27 cellular contexts compared by ENCODE assay signal in genomic region chr10:63930584-63930983, GRCh38.
"Had no signal": no experiment of that assay in that cellular context is flagged by ENCODE, and none has a peak within 500 bp of the region (broad histone marks: within the 10 kb centered on the region; RNA-seq: fewer than 3 reads in every experiment).

No MANE protein-coding gene starts in this region.

- H3K4me3 ChIP-seq: neural progenitor cell, ovary, psoas muscle, right lobe of liver, sigmoid colon, stomach, tibial artery, transverse colon, upper lobe of right lung, vagina had no signal

- DNase-seq: natural killer cell; occipital lobe; posterior cingulate gyrus; psoas muscle; right cardiac atrium; right lobe of liver; small intestine; stimulated activated CD4-positive, alpha-beta T cell treated with anti-CD3 and anti-CD28 coated beads, Interleukin-15, amount 100 ng/mL, for 24 hours; stimulated activated CD4-positive, alpha-beta T cell treated with anti-CD3 and anti-CD28 coated beads, Interleukin-2, amount 100 ng/mL, for 24 hours; stimulated activated CD4-positive, alpha-beta T cell treated with anti-CD3 and anti-CD28 coated beads, Interleukin-2, amount 100 ng/mL, for 48 hours; stimulated activated CD4-positive, alpha-beta T cell treated with anti-CD3 and anti-CD28 coated beads, Interleukin-4, amount 100 ng/mL, for 24 hours; stimulated activated naive B cell treated with anti-CD40 and anti-IgM and Interleukin-4, amounts not matched to agents 10 μg/mL and 1 μg/mL and 100 μg/mL, for 72 hours; stimulated activated naive CD4-positive, alpha-beta T cell treated with Interleukin-2 at 50 U/mL for 16 hours; stomach; tibial artery; transverse colon; upper lobe of right lung had no signal

- H3K9me3 ChIP-seq: ovary, psoas muscle, right lobe of liver, sigmoid colon, stomach, tibial artery, transverse colon, upper lobe of right lung, vagina had no signal

- H3K36me3 Mint-ChIP-seq: natural killer cell; neural progenitor cell; stimulated activated effector memory CD8-positive, alpha-beta T cell treated with anti-CD3 and anti-CD28 coated beads, Interleukin-12 subunit alpha, Interleukin-12 subunit beta, amount 100 ng/mL, for 72 hours; stimulated activated naive B cell treated with anti-CD40 and anti-IgM and Interleukin-4, amounts not matched to agents 10 μg/mL and 1 μg/mL and 100 μg/mL, for 72 hours; type B pancreatic cell had no signal

- H3K36me3 ChIP-seq: neural progenitor cell, ovary, right lobe of liver, sigmoid colon, stomach, tibial artery, transverse colon, upper lobe of right lung, vagina had no signal

- H3K4me1 Mint-ChIP-seq: natural killer cell; nephron; stimulated activated effector memory CD8-positive, alpha-beta T cell treated with anti-CD3 and anti-CD28 coated beads, Interleukin-12 subunit alpha, Interleukin-12 subunit beta, amount 100 ng/mL, for 72 hours; stimulated activated naive B cell treated with anti-CD40 and anti-IgM and Interleukin-4, amounts not matched to agents 10 μg/mL and 1 μg/mL and 100 μg/mL, for 72 hours had no signal

- H3K27me3 Mint-ChIP-seq: progenitor cell of endocrine pancreas, type B pancreatic cell had no signal

- H3K27ac Mint-ChIP-seq: natural killer cell; nephron; progenitor cell of endocrine pancreas; stimulated activated effector memory CD8-positive, alpha-beta T cell treated with anti-CD3 and anti-CD28 coated beads, Interleukin-12 subunit alpha, Interleukin-12 subunit beta, amount 100 ng/mL, for 72 hours; stimulated activated naive B cell treated with anti-CD40 and anti-IgM and Interleukin-4, amounts not matched to agents 10 μg/mL and 1 μg/mL and 100 μg/mL, for 72 hours; stimulated activated naive CD8-positive, alpha-beta T cell treated with anti-CD3 and anti-CD28 coated beads, Interleukin-15, Interleukin-2, amounts not matched to agents 100 ng/mL and 50 ng/mL, for 24 hours; type B pancreatic cell had no signal

- H3K27ac ChIP-seq: neural progenitor cell, ovary, parathyroid adenoma, psoas muscle, right lobe of liver, sigmoid colon, stomach, tibial artery, transverse colon, upper lobe of right lung, vagina had no signal

- H3K9me3 Mint-ChIP-seq: natural killer cell; nephron; stimulated activated effector memory CD8-positive, alpha-beta T cell treated with anti-CD3 and anti-CD28 coated beads, Interleukin-12 subunit alpha, Interleukin-12 subunit beta, amount 100 ng/mL, for 72 hours; stimulated activated naive CD8-positive, alpha-beta T cell treated with anti-CD3 and anti-CD28 coated beads, Interleukin-15, Interleukin-2, amounts not matched to agents 100 ng/mL and 50 ng/mL, for 24 hours; type B pancreatic cell had no signal

- H3K4me3 Mint-ChIP-seq: natural killer cell; nephron; neural progenitor cell; stimulated activated effector memory CD8-positive, alpha-beta T cell treated with anti-CD3 and anti-CD28 coated beads, Interleukin-12 subunit alpha, Interleukin-12 subunit beta, amount 100 ng/mL, for 72 hours; stimulated activated naive B cell treated with anti-CD40 and anti-IgM and Interleukin-4, amounts not matched to agents 10 μg/mL and 1 μg/mL and 100 μg/mL, for 72 hours; stimulated activated naive CD8-positive, alpha-beta T cell treated with anti-CD3 and anti-CD28 coated beads, Interleukin-15, Interleukin-2, amounts not matched to agents 100 ng/mL and 50 ng/mL, for 24 hours; type B pancreatic cell had no signal

- H3K27me3 ChIP-seq: neural progenitor cell, ovary, right lobe of liver, sigmoid colon, stomach, tibial artery, transverse colon, upper lobe of right lung, vagina had no signal

- H3K4me1 ChIP-seq: parathyroid adenoma, psoas muscle, right lobe of liver, sigmoid colon, stomach, tibial artery, transverse colon, upper lobe of right lung, vagina had no signal

- ATAC-seq: natural killer cell; psoas muscle; right cardiac atrium; right lobe of liver; stimulated activated effector memory CD8-positive, alpha-beta T cell treated with anti-CD3 and anti-CD28 coated beads, Interleukin-12 subunit alpha, Interleukin-12 subunit beta, amount 100 ng/mL, for 72 hours; stimulated activated naive B cell treated with anti-CD40 and anti-IgM and Interleukin-4, amounts not matched to agents 10 μg/mL and 1 μg/mL and 100 μg/mL, for 72 hours; upper lobe of right lung had no signal
